ENCODE assay signal across 9 cellular contexts in the genomic region with DNA sequence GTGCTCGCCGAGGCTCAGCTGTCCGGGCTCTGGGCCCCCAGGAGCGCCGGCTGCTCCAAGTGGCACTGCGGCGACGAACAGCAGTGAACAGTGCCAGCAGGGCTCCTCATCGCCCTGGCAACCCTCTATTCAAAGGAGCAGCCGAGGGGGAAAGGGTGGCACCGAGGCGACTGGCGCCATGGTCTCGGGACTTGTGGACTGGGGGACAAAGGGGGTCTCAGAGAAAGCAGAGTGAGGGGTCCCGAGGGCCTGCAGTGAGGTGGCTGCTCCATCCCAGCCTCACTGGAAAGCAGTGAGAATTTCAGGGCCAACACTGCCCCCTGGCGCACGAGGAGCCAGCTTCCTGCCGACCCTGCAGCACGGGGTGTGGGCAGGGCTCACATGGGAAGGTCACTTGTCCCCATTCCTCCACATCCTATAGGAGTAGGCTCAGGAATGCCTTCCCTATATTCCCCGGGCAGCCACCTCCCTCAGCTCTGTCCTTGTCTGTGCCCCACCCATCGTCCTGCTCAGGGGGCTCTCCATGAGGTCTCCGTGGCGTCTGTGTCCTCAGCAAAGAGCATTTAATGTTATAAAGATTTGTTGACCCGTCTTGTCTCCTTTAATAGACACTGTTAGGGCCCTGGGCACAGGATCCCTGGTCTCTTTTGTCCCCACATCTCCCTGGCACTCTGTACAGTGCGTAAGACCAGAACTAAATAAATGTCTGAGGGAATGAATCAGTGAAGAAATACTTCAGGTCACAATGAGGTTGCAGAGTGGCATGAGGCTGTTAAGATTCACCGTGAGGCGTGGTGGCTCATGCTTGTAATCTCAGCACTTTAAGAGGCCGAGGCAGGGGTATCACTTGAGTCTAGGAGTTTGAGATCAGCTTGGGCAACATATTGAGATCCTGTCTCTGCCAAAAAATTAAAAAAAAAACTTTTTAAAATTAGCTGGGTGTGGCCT. TPM values are rescaled to one million over a fixed set of nuclear protein-coding genes. Genes with fewer than 3 reads are reported as not detected.
DNase-seq lines count a peak whose midpoint lies in the region; ATAC-seq and TF ChIP-seq lines count a peak whose summit lies in the region.
"Had no signal": no experiment of that assay in that cellular context is flagged by ENCODE, and none has a peak within 500 bp of the region (broad histone marks: within the 10 kb centered on the region; RNA-seq: fewer than 3 reads in every experiment).

No MANE protein-coding gene starts in this region.

- H4K20me1 ChIP-seq in PC-3 (ENCODE audit: low read length): no peaks in the 10 kb centered on the region

- DNase-seq in CD4-positive, CD25-positive, alpha-beta regulatory T cell: peak; percentile 23 to 55 (median 34)
- DNase-seq in HL-60 (ENCODE audit: low read depth in 1 of 2, low spot score in 1 of 2) (peak in 1 of 2 experiments; percentile 58), PC-3 (peak; percentile 88), fibroblast of villous mesenchyme (ENCODE audit: low read depth) (peak; percentile 63), neuronal stem cell (ENCODE audit: low spot score) (peak; percentile 54), thoracic aorta (ENCODE audit: low spot score) (no peak)
- DNase-seq in activated T-helper 9 cell treated with anti-CD3 and anti-CD28 coated beads, Interleukin-2, amount 50 U/mL, for 16 hours (ENCODE audit: low read depth): peak; percentile 25

- no peak overlapping the region for H3K27ac ChIP-seq in CD4-positive, CD25-positive, alpha-beta regulatory T cell (ENCODE audit: insufficient read depth, low read length, poor library complexity, severe bottlenecking)
- H3K27ac ChIP-seq in HL-60 (replicated peaks): no peak overlapping the region
- peak overlapping the region; percentile 78 for H3K27ac ChIP-seq in PC-3 (ENCODE audit: low read length)
- no peak overlapping the region for H3K27ac ChIP-seq in neuronal stem cell (replicated peaks; ENCODE audit: low read length)
- no peak overlapping the region for H3K27ac ChIP-seq in thoracic aorta

- H3K4ac ChIP-seq in neuronal stem cell (ENCODE audit: low read length): no peak overlapping the region

- WGBS in neuronal stem cell (ENCODE audit: extremely low coverage in 2 of 2, insufficient read length in 2 of 2, insufficient replicate concordance in 1 of 2), 2 donors: no CpG with 5 or more reads among the region's 28 CpGs

- CTCF ChIA-PET in PC-3 (lab: Charles Lee): interaction anchor here (0.5 to 1.0 kb wide), 3 partner anchors 76 to 171 kb away, joined by 3 read pairs; no protein-coding TSS in a partner anchor

- H2BK5ac ChIP-seq in neuronal stem cell (ENCODE audit: low read length): no peak overlapping the region

- no peak overlapping the region for H4K91ac ChIP-seq in neuronal stem cell (ENCODE audit: low read depth, low read length, poor library complexity)

- H3K36me3 Mint-ChIP-seq in CD4-positive, CD25-positive, alpha-beta regulatory T cell: no peaks in the 10 kb centered on the region

- H3K4me3 ChIP-seq in CD4-positive, CD25-positive, alpha-beta regulatory T cell (ENCODE audit: low read depth, low read length): no peak overlapping the region
- H3K4me3 ChIP-seq in HL-60 (replicated peaks; ENCODE audit: insufficient read depth, low read length) (no peak overlapping the region), PC-3 (ENCODE audit: low read length) (no peak overlapping the region), fibroblast of villous mesenchyme (ENCODE audit: low read depth, low read length) (no peak overlapping the region), neuronal stem cell (ENCODE audit: low read length in 2 of 2) (no peak overlapping the region), thoracic aorta (peak overlapping the region; percentile 70)

- H3K9me3 ChIP-seq in CD4-positive, CD25-positive, alpha-beta regulatory T cell (ENCODE audit: control insufficient read depth in 2 of 2, low read length in 2 of 2): no peaks in the 10 kb centered on the region
- no peaks in the 10 kb centered on the region for H3K9me3 ChIP-seq in PC-3 (ENCODE audit: low read length)
- H3K9me3 ChIP-seq in neuronal stem cell (replicated peaks in 1 of 2; ENCODE audit: control insufficient read depth in 2 of 2, insufficient read depth in 1 of 2, low read depth in 1 of 2, low read length in 2 of 2): no peaks in the 10 kb centered on the region
- no peaks in the 10 kb centered on the region for H3K9me3 ChIP-seq in thoracic aorta

- H3K27ac Mint-ChIP-seq in CD4-positive, CD25-positive, alpha-beta regulatory T cell: peak overlapping the region in 1 of 3 donors; percentile 72
- H3K27ac Mint-ChIP-seq: IgD-negative memory B cell had no signal

- no peak overlapping the region for H4K8ac ChIP-seq in neuronal stem cell (ENCODE audit: low read depth, low read length)

- H3K9me3 Mint-ChIP-seq in CD4-positive, CD25-positive, alpha-beta regulatory T cell: no peaks in the 10 kb centered on the region

- peak overlapping the region; percentile 31 for H3K9ac ChIP-seq in PC-3 (ENCODE audit: low read length)
- H3K9ac ChIP-seq in neuronal stem cell (ENCODE audit: low read depth, low read length, poor library complexity): peak overlapping the region; percentile 30

- no peaks in the 10 kb centered on the region for H3K27me3 Mint-ChIP-seq in CD4-positive, CD25-positive, alpha-beta regulatory T cell

- H3K79me2 ChIP-seq in PC-3 (ENCODE audit: low read length): peaks cover 6% of the 10 kb centered on the region; the same call in 1 of the 2 replicates

- peak overlapping the region; percentile 92 for H2AK5ac ChIP-seq in neuronal stem cell (ENCODE audit: low read depth, low read length)

- ATAC-seq in CD4-positive, CD25-positive, alpha-beta regulatory T cell (ENCODE audit: low read depth in 2 of 2): peak in 1 of 2 donors; percentile 39
- ATAC-seq in PC-3: peak; percentile 76
- ATAC-seq in thoracic aorta (ENCODE audit: insufficient number of reproducible peaks, low FRiP score, low read depth): peak; percentile 68
- ATAC-seq in GM18519 (IDR thresholded peaks at IDR 0.05; ENCODE audit: low FRiP score, unreplicated experiment): no peak

- H3F3A ChIP-seq in PC-3 (ENCODE audit: low read length, unreplicated experiment): no peaks in the 10 kb centered on the region

- peak overlapping the region; percentile 50 for H3K18ac ChIP-seq in neuronal stem cell (ENCODE audit: low read length)

- H2AFZ ChIP-seq in PC-3 (ENCODE audit: low read length) (peak overlapping the region; percentile 66), neuronal stem cell (ENCODE audit: low read length) (peak overlapping the region; percentile 84)

- H3K27me3 ChIP-seq in CD4-positive, CD25-positive, alpha-beta regulatory T cell (ENCODE audit: control insufficient read depth, insufficient read depth, low read length): no peaks in the 10 kb centered on the region
- no peaks in the 10 kb centered on the region for H3K27me3 ChIP-seq in HL-60 (ENCODE audit: insufficient read depth, poor library complexity, severe bottlenecking)
- H3K27me3 ChIP-seq in PC-3 (ENCODE audit: low read length): no peaks in the 10 kb centered on the region
- no peaks in the 10 kb centered on the region for H3K27me3 ChIP-seq in neuronal stem cell (ENCODE audit: control insufficient read depth in 3 of 3, insufficient read depth in 3 of 3, low read depth in 1 of 3, low read length in 3 of 3)
- H3K27me3 ChIP-seq in thoracic aorta (replicated peaks; ENCODE audit: insufficient read depth): no peaks in the 10 kb centered on the region

- no peak overlapping the region for H2BK15ac ChIP-seq in neuronal stem cell (ENCODE audit: low read length)

- H3K4me1 Mint-ChIP-seq in CD4-positive, CD25-positive, alpha-beta regulatory T cell: peaks cover 0 to 14% (median 6%) of the 10 kb centered on the region in 4 donors
- H3K4me1 Mint-ChIP-seq: IgD-negative memory B cell had no signal

- no peak overlapping the region for H3K14ac ChIP-seq in neuronal stem cell (ENCODE audit: low read length)

- H3K36me3 ChIP-seq in CD4-positive, CD25-positive, alpha-beta regulatory T cell (ENCODE audit: control insufficient read depth, insufficient read depth, low read length): no peaks in the 10 kb centered on the region
- H3K36me3 ChIP-seq in PC-3 (ENCODE audit: low read depth, low read length) (no peaks in the 10 kb centered on the region), neuronal stem cell (replicated peaks in 1 of 2; ENCODE audit: control insufficient read depth in 2 of 2, insufficient read depth in 2 of 2, low read length in 2 of 2) (no peaks in the 10 kb centered on the region), thoracic aorta (no peaks in the 10 kb centered on the region)

- no peak overlapping the region for H2BK120ac ChIP-seq in neuronal stem cell (ENCODE audit: low read depth, low read length)

- no peak overlapping the region for H3K4me3 Mint-ChIP-seq in CD4-positive, CD25-positive, alpha-beta regulatory T cell
- H3K4me3 Mint-ChIP-seq: IgD-negative memory B cell had no signal

- peak; percentile 84 for TF ChIP-seq CTCF in HL-60 (IDR thresholded peaks at IDR 0.05; ENCODE audit: insufficient read depth, low read length)
- TF ChIP-seq CTCF in PC-3 (conservative IDR thresholded peaks at IDR 0.05; ENCODE audit: low read depth, low read length): peak; percentile 88
- peak; percentile 67 for TF ChIP-seq CTCF in fibroblast of villous mesenchyme (IDR thresholded peaks at IDR 0.05; ENCODE audit: insufficient read depth, low read depth, low read length)
- TF ChIP-seq CTCF in thoracic aorta (IDR thresholded peaks at IDR 0.05): peak; percentile 69

- no peak overlapping the region for H2BK12ac ChIP-seq in neuronal stem cell (ENCODE audit: low read length)

- H3K9me2 ChIP-seq in PC-3 (replicated peaks; ENCODE audit: low read length): no peaks in the 10 kb centered on the region

- H3K4me2 ChIP-seq in PC-3 (ENCODE audit: low read length): peak overlapping the region; percentile 58
- H3K4me2 ChIP-seq in neuronal stem cell (ENCODE audit: insufficient read depth, low read length, poor library complexity, severe bottlenecking): no peak overlapping the region

- no peak overlapping the region for H3K23ac ChIP-seq in neuronal stem cell (ENCODE audit: low read depth, low read length, poor library complexity)

- H3K4me1 ChIP-seq in CD4-positive, CD25-positive, alpha-beta regulatory T cell (ENCODE audit: control insufficient read depth, insufficient read depth, low read length, poor library complexity, severe bottlenecking): peaks cover 6% of the 10 kb centered on the region
- H3K4me1 ChIP-seq in PC-3 (ENCODE audit: insufficient read depth, low read length) (peaks cover 38% of the 10 kb centered on the region), neuronal stem cell (ENCODE audit: control insufficient read depth in 2 of 2, insufficient read depth in 1 of 2, low read depth in 1 of 2, low read length in 2 of 2) (peaks cover 15 to 21% of the 10 kb centered on the region in 2 donors), thoracic aorta (ENCODE audit: control insufficient read depth in 1 of 2, low read depth in 2 of 2) (peaks cover 0 to 10% of the 10 kb centered on the region in 2 donors)

- POLR2A ChIA-PET in PC-3 (lab: Charles Lee; ENCODE audit: unreplicated experiment): no interaction called here

- intact Hi-C loops in PC-3 (cut with micrococcal nuclease): loop anchor here (5.0 to 10.0 kb wide), 2 partner anchors 74 to 172 kb away; partner anchors contain the start of genes PC and RHOD

- H3K79me1 ChIP-seq in neuronal stem cell (ENCODE audit: low read depth, low read length): peaks cover 5% of the 10 kb centered on the region

- BruUV-seq in PC-3 (replicated peaks; lab: Mats Ljungman, UMichigan): TSS peak; percentile 35

RNA-seq across cellular contexts. Expression of gene LRFN4, which starts 26.4 kb away (rescaled TPM):
- total RNA-seq in CD4-positive, CD25-positive, alpha-beta regulatory T cell: 8.0 TPM
- polyA plus RNA-seq in CD4-positive, CD25-positive, alpha-beta regulatory T cell: 1 to 10 TPM in 3 of 4 donors, under 1 TPM in 1; 0.87 to 1.8 (median 1.3) TPM
- total RNA-seq in PC-3 (2014; rRNA removed) (64.4 and 79.8 TPM in 2 replicates), fibroblast of villous mesenchyme (9.9 and 14.5 TPM in 2 replicates), thoracic aorta (10 to 100 TPM; 12.4 to 23.0 TPM)
- polyA plus RNA-seq in neuronal stem cell (2013, experiment 1 of 2): 19.8 TPM
- polyA plus RNA-seq in neuronal stem cell (2013, experiment 2 of 2): 20.8 TPM

RNA-seq across cellular contexts. Expression of gene RCE1, which starts 40.1 kb away (rescaled TPM):
- 45.6 TPM for total RNA-seq in CD4-positive, CD25-positive, alpha-beta regulatory T cell
- polyA plus RNA-seq in CD4-positive, CD25-positive, alpha-beta regulatory T cell: 10 to 100 TPM; 20.6 to 26.0 (median 21.6) TPM
- 63.9 and 70.4 TPM in 2 replicates for total RNA-seq in PC-3 (2014; rRNA removed)
- total RNA-seq in fibroblast of villous mesenchyme: 11.7 and 16.8 TPM in 2 replicates
- polyA plus RNA-seq in neuronal stem cell (2013, experiment 1 of 2): 25.4 TPM
- polyA plus RNA-seq in neuronal stem cell (2013, experiment 2 of 2): 23.9 TPM
- total RNA-seq in thoracic aorta: 10 to 100 TPM; 11.9 to 17.5 TPM
